In genomic region chr17:32060695-32061094, GRCh38 we compare ENCODE assay signal across 8 cellular contexts. TPM values are rescaled to one million over a fixed set of nuclear protein-coding genes. Genes with fewer than 3 reads are reported as not detected.
DNase-seq lines count a peak whose midpoint lies in the region; ATAC-seq and TF ChIP-seq lines count a peak whose summit lies in the region.
"Not testable (repeated sequence)": the region's sequence is repeated elsewhere in the genome, so short reads cannot be mapped to it uniquely, and the experiment has no call there.

No MANE protein-coding gene starts in this region.

- H3K9me3 Mint-ChIP-seq in activated T-cell treated with anti-CD3 and anti-CD28 coated beads, Interleukin-2, amount 50 U/mL, for 4 hours; central memory CD8-positive, alpha-beta T cell; naive thymus-derived CD8-positive, alpha-beta T cell; stimulated activated naive CD8-positive, alpha-beta T cell treated with anti-CD3 and anti-CD28 coated beads, Interleukin-15, amount 100 ng/mL, for 72 hours: not testable (repeated sequence)

- not testable (repeated sequence) for H3K27me3 Mint-ChIP-seq in activated T-cell treated with anti-CD3 and anti-CD28 coated beads, Interleukin-2, amount 50 U/mL, for 4 hours (ENCODE audit: low read depth); central memory CD8-positive, alpha-beta T cell; naive thymus-derived CD8-positive, alpha-beta T cell; stimulated activated naive CD8-positive, alpha-beta T cell treated with anti-CD3 and anti-CD28 coated beads, Interleukin-15, amount 100 ng/mL, for 72 hours

- not testable (repeated sequence) for H3K9me3 ChIP-seq in BE2C

- not testable (repeated sequence) for H3K4me3 Mint-ChIP-seq in activated T-cell treated with anti-CD3 and anti-CD28 coated beads, Interleukin-2, amount 50 U/mL, for 4 hours; central memory CD8-positive, alpha-beta T cell; naive thymus-derived CD8-positive, alpha-beta T cell; stimulated activated naive CD8-positive, alpha-beta T cell treated with anti-CD3 and anti-CD28 coated beads, Interleukin-15, amount 100 ng/mL, for 72 hours

- DNase-seq in BE2C = peak; percentile 31
- not testable (repeated sequence) for DNase-seq in activated T-cell treated with anti-CD3 and anti-CD28 coated beads, Interleukin-2, amount 50 U/mL, for 4 hours; central memory CD8-positive, alpha-beta T cell (ENCODE audit: low spot score in 2 of 2); left colon; naive thymus-derived CD8-positive, alpha-beta T cell; stimulated activated naive CD8-positive, alpha-beta T cell treated with anti-CD3 and anti-CD28 coated beads, Interleukin-15, amount 100 ng/mL, for 72 hours

- H3K36me3 Mint-ChIP-seq in activated T-cell treated with anti-CD3 and anti-CD28 coated beads, Interleukin-2, amount 50 U/mL, for 4 hours (ENCODE audit: insufficient read depth); central memory CD8-positive, alpha-beta T cell (ENCODE audit: insufficient read depth); naive thymus-derived CD8-positive, alpha-beta T cell: not testable (repeated sequence)

- not testable (repeated sequence) for H3K4me1 Mint-ChIP-seq in activated T-cell treated with anti-CD3 and anti-CD28 coated beads, Interleukin-2, amount 50 U/mL, for 4 hours (ENCODE audit: low read depth); central memory CD8-positive, alpha-beta T cell
- H3K4me1 Mint-ChIP-seq in naive thymus-derived CD8-positive, alpha-beta T cell = peaks cover 4 to 13% (median 9%) of the 10 kb centered on the region in 4 donors
- peaks cover 12% of the 10 kb centered on the region for H3K4me1 Mint-ChIP-seq in stimulated activated naive CD8-positive, alpha-beta T cell treated with anti-CD3 and anti-CD28 coated beads, Interleukin-15, amount 100 ng/mL, for 72 hours

- not testable (repeated sequence) for H3K4me1 ChIP-seq in BE2C

- not testable (repeated sequence) for H3K27me3 ChIP-seq in BE2C

- not testable (repeated sequence) for H3K27ac Mint-ChIP-seq in central memory CD8-positive, alpha-beta T cell (ENCODE audit: low read depth); naive thymus-derived CD8-positive, alpha-beta T cell; stimulated activated naive CD8-positive, alpha-beta T cell treated with anti-CD3 and anti-CD28 coated beads, Interleukin-15, amount 100 ng/mL, for 72 hours

- intact Hi-C loops in left colon (cut with DNase I, micrococcal nuclease) = not testable (repeated sequence)

- not testable (repeated sequence) for H3K36me3 ChIP-seq in BE2C

- POLR2A ChIA-PET in naive thymus-derived CD8-positive, alpha-beta T cell (lab: Charles Lee) = not testable (repeated sequence)

- peak; percentile 69 for ATAC-seq in HG03135 (IDR thresholded peaks at IDR 0.05; ENCODE audit: unreplicated experiment)
- peak; percentile 86 for ATAC-seq in SK-N-SH treated with all-trans-retinoic acid at 6 μM for 48 hours
- peak; percentile 80 to 83 for ATAC-seq in activated T-cell treated with anti-CD3 and anti-CD28 coated beads, Interleukin-2, amount 50 U/mL, for 4 hours
- peak; percentile 76 for ATAC-seq in central memory CD8-positive, alpha-beta T cell (replicated peaks; ENCODE audit: extremely low read depth, poor library complexity, severe bottlenecking)
- ATAC-seq in left colon = peak; percentile 21
- peak; percentile 59 to 85 for ATAC-seq in naive thymus-derived CD8-positive, alpha-beta T cell
- ATAC-seq in stimulated activated naive CD8-positive, alpha-beta T cell treated with anti-CD3 and anti-CD28 coated beads, Interleukin-15, amount 100 ng/mL, for 72 hours = peak; percentile 81

- not testable (repeated sequence) for TF ChIP-seq CTCF in BE2C (IDR thresholded peaks at IDR 0.05; ENCODE audit: low read depth, low read length)

- not testable (repeated sequence) for H3K4me3 ChIP-seq in BE2C (ENCODE audit: low read depth, low read length)

RNA-seq across cellular contexts. Expression of gene LRRC37B, which starts 53.5 kb away (rescaled TPM):
- 6.3 TPM for polyA plus RNA-seq in BE2C (2012; ENCODE audit: insufficient read depth, insufficient read length, low read depth)
- 1 to 10 TPM; 7.0 to 8.7 (median 8.4) TPM for total RNA-seq in activated T-cell treated with anti-CD3 and anti-CD28 coated beads, Interleukin-2, amount 50 U/mL, for 4 hours
- total RNA-seq in left colon = 10 to 100 TPM; 11.3 to 14.2 TPM
- 10 to 100 TPM; 67.6 to 71.1 TPM for total RNA-seq in naive thymus-derived CD8-positive, alpha-beta T cell
- 1 to 10 TPM; 6.8 to 9.6 (median 8.2) TPM for polyA plus RNA-seq in naive thymus-derived CD8-positive, alpha-beta T cell

Comparison
In these comparisons a context has a peak if more than half of its experiments do, and no peak if none do; other contexts are left out.
1. ATAC-seq: peak in every context shown above with its lines; median percentile 86 in SK-N-SH treated with all-trans-retinoic acid at 6 μM for 48 hours; 82 in activated T-cell treated with anti-CD3 and anti-CD28 coated beads, Interleukin-2, amount 50 U/mL, for 4 hours; 81 in stimulated activated naive CD8-positive, alpha-beta T cell treated with anti-CD3 and anti-CD28 coated beads, Interleukin-15, amount 100 ng/mL, for 72 hours; 76 in central memory CD8-positive, alpha-beta T cell; 72 in naive thymus-derived CD8-positive, alpha-beta T cell; 69 in HG03135; 21 in left colon.
2. RNA of gene LRRC37B, which starts 53.5 kb away (total RNA-seq): 67.6 to 71.1 TPM in naive thymus-derived CD8-positive, alpha-beta T cell; 11.3 to 14.2 TPM in left colon and 7.0 to 8.7 TPM in activated T-cell treated with anti-CD3 and anti-CD28 coated beads, Interleukin-2, amount 50 U/mL, for 4 hours; every median in the first group is over 4 times any median in the second.